ENCODE assay signal across 14 cellular contexts in the genomic region with DNA sequence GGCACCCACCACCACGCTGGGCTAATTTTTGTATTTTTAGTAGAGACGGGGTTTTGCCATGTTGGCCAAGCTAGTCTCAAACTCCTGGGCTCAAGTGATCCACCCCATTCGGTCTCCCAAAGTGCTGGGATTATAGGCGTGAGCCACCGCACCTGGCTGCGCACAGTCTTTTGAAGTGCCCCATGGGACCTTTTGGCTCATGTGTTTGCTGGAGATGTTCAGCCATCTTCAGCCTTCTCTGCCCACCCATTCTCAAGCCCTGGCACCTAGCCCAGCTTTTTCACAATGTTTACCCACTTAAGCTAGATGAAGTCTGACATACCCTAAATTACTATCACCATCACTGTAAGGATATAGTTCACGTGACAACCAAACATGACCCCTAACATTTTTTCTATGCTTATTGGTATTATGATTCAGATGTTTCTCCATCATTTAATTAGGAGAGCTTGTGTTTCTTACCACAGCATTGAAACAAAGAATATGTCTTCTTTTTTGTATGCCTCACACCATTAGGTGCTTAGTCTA. TPM values are rescaled to one million over a fixed set of nuclear protein-coding genes. Genes with fewer than 3 reads are reported as not detected.
DNase-seq lines count a peak whose midpoint lies in the region; ATAC-seq and TF ChIP-seq lines count a peak whose summit lies in the region.
"Had no signal": no experiment of that assay in that cellular context is flagged by ENCODE, and none has a peak within 500 bp of the region (broad histone marks: within the 10 kb centered on the region; RNA-seq: fewer than 3 reads in every experiment).

No MANE protein-coding gene starts in this region.

- H3K4me2 ChIP-seq in fibroblast of lung (ENCODE audit: extremely low read depth, insufficient read depth, low read length) (no peak overlapping the region), smooth muscle cell (no peak overlapping the region)

- H2AFZ ChIP-seq in fibroblast of lung (ENCODE audit: low read length) (no peak overlapping the region), smooth muscle cell (ENCODE audit: low read depth) (no peak overlapping the region)

- WGBS in smooth muscle cell (ENCODE audit: low lambda C conversion rate): 93% methylated on average over 7 of the region's 7 CpGs

- H3K27me3 ChIP-seq in fibroblast of lung (ENCODE audit: control insufficient read depth, insufficient read depth, low read length) (no peaks in the 10 kb centered on the region), smooth muscle cell (ENCODE audit: low read depth) (no peaks in the 10 kb centered on the region)
- H3K27me3 ChIP-seq: BLaER1 treated with 17β-estradiol and CSF1 and Interleukin-3, amounts not matched to agents 10 nM and 100 nM had no signal

- H3K36me3 ChIP-seq in fibroblast of lung (ENCODE audit: control insufficient read depth, insufficient read depth, low read length) (no peaks in the 10 kb centered on the region), smooth muscle cell (ENCODE audit: low read depth) (no peaks in the 10 kb centered on the region)

- no peaks in the 10 kb centered on the region for H3F3A ChIP-seq in smooth muscle cell (ENCODE audit: low read depth)

- H3K4me1 ChIP-seq in fibroblast of lung (ENCODE audit: control insufficient read depth, extremely low read depth, insufficient read depth, low read length) (peaks cover 18% of the 10 kb centered on the region), smooth muscle cell (ENCODE audit: low read depth) (no peaks in the 10 kb centered on the region)
- H3K4me1 ChIP-seq: foreskin keratinocyte had no signal

- H3K27ac ChIP-seq in fibroblast of lung (ENCODE audit: insufficient read depth, low read length): no peak overlapping the region
- H3K27ac ChIP-seq in smooth muscle cell (ENCODE audit: low read depth): no peak overlapping the region
- H3K27ac ChIP-seq: foreskin keratinocyte had no signal

- no peak for TF ChIP-seq CTCF in fibroblast of lung (conservative IDR thresholded peaks at IDR 0.05 in 1 of 2, IDR thresholded peaks at IDR 0.05 in 1 of 2; ENCODE audit: low read depth in 1 of 2, low read length in 2 of 2)
- no peak for TF ChIP-seq CTCF in smooth muscle cell (IDR thresholded peaks at IDR 0.05; ENCODE audit: borderline replicate concordance, insufficient read depth, poor library complexity, severe bottlenecking)

- no peaks in the 10 kb centered on the region for H4K20me1 ChIP-seq in fibroblast of lung (ENCODE audit: control insufficient read depth, extremely low read depth, insufficient read depth, low read length)
- no peaks in the 10 kb centered on the region for H4K20me1 ChIP-seq in smooth muscle cell (ENCODE audit: low read depth)

- peak; percentile 74 for DNase-seq in COR-L47 (lab: John Stamatoyannopoulos, UW)
- DNase-seq in LHCN-M2 (ENCODE audit: low read depth): peak; percentile 49
- DNase-seq in NCI-H510A (lab: John Stamatoyannopoulos, UW): peak; percentile 38
- DNase-seq in fibroblast of lung (ENCODE audit: low read depth in 2 of 2): peak; percentile 27 to 33
- DNase-seq in smooth muscle cell (lab: John Stamatoyannopoulos, UW; ENCODE audit: unreplicated experiment): no peak
- DNase-seq in SK-N-DZ (ENCODE audit: low spot score): no peak
- DNase-seq: activated CD4-positive, alpha-beta T cell treated with anti-CD3 and anti-CD28 coated beads for 48 hours; activated effector memory CD4-positive, alpha-beta T cell treated with anti-CD3 and anti-CD28 coated beads, Interleukin-2, amount 50 U/mL, for 16 hours; foreskin keratinocyte; NCI-H2227 treated with DMSO at 0.1 percent for 48 hours; stimulated activated CD4-positive, alpha-beta T cell treated with anti-CD3 and anti-CD28 coated beads, Interleukin-15, amount 100 ng/mL, for 24 hours had no signal

- H3K79me2 ChIP-seq in fibroblast of lung (ENCODE audit: control insufficient read depth, insufficient read depth, low read length) (no peaks in the 10 kb centered on the region), smooth muscle cell (ENCODE audit: low read depth) (no peaks in the 10 kb centered on the region)

- no peak overlapping the region for H3K4me3 ChIP-seq in fibroblast of lung (replicated peaks in 1 of 4; ENCODE audit: control extremely low read depth in 1 of 4, insufficient read depth in 1 of 4, low read depth in 3 of 4, low read length in 4 of 4)
- H3K4me3 ChIP-seq in smooth muscle cell: no peak overlapping the region
- H3K4me3 ChIP-seq: BLaER1 treated with 17β-estradiol and CSF1 and Interleukin-3, amounts not matched to agents 10 nM and 100 nM had no signal

- ATAC-seq in HG03108 (IDR thresholded peaks at IDR 0.05; ENCODE audit: unreplicated experiment): no peak
- no peak for ATAC-seq in GM19351 (IDR thresholded peaks at IDR 0.05; ENCODE audit: unreplicated experiment)
- ATAC-seq: foreskin keratinocyte had no signal

- H3K9ac ChIP-seq in fibroblast of lung (ENCODE audit: insufficient read depth, low read length) (no peak overlapping the region), smooth muscle cell (ENCODE audit: low read depth) (no peak overlapping the region)
- H3K9ac ChIP-seq: BLaER1 treated with 17β-estradiol and CSF1 and Interleukin-3, amounts not matched to agents 10 nM and 100 nM had no signal

- H3K9me3 ChIP-seq in fibroblast of lung (ENCODE audit: control insufficient read depth, insufficient read depth, low read depth, low read length) (no peaks in the 10 kb centered on the region), smooth muscle cell (replicated peaks; ENCODE audit: low read depth) (no peaks in the 10 kb centered on the region)

RNA-seq across cellular contexts. Expression of gene PECAM1, which starts 32.3 kb away (rescaled TPM):
- 0.19 and 0.46 TPM in 2 replicates for total RNA-seq in LHCN-M2 (2014; rRNA removed)
- polyA plus RNA-seq in LHCN-M2 (2012): 0.05 TPM
- 0.26 and 0.50 TPM in 2 replicates for total RNA-seq in fibroblast of lung
- 0.08 and 0.12 TPM in 2 replicates for polyA plus RNA-seq in fibroblast of lung
- 0.06 and 0.10 TPM in 2 replicates for polyA plus RNA-seq in fibroblast of lung (2012)
- 0.15 TPM in 1 of 2 replicates, not detected in the other for polyA minus RNA-seq in fibroblast of lung (ENCODE audit: low replicate concordance)
- not detected in 2 replicates for total RNA-seq in smooth muscle cell
- not detected in 2 replicates for polyA plus RNA-seq in smooth muscle cell
- not detected in 2 replicates for polyA plus RNA-seq in SK-N-DZ (2014; cell fraction: cytosol; rRNA removed)
- not detected in 2 replicates for polyA plus RNA-seq in SK-N-DZ (2014; cell fraction: nucleus; rRNA removed)
- total RNA-seq: foreskin keratinocyte had no signal
- polyA plus RNA-seq: foreskin keratinocyte had no signal

Comparison
In these comparisons a context has a peak if more than half of its experiments do, and no peak if none do; other contexts are left out.
1. DNase-seq: peak in COR-L47 (single experiment), LHCN-M2 (single experiment), NCI-H510A (single experiment) and fibroblast of lung (2 of 2); none in smooth muscle cell (single experiment) and SK-N-DZ (single experiment).